22 cellular contexts compared by ENCODE assay signal in genomic region chr15:58311551-58311950, GRCh38.
"Had no signal": no experiment of that assay in that cellular context is flagged by ENCODE, and none has a peak within 500 bp of the region (broad histone marks: within the 10 kb centered on the region; RNA-seq: fewer than 3 reads in every experiment).

No MANE protein-coding gene starts in this region.

- H3K27ac ChIP-seq: coronary artery, epithelial cell of prostate, gastrocnemius medialis, left lung, lower lobe of right lung had no signal

- H3K27me3 ChIP-seq: esophagus squamous epithelium, gastrocnemius medialis, heart right ventricle, left lung had no signal

- DNase-seq: effector CD8-positive, alpha-beta T cell; effector memory CD8-positive, alpha-beta T cell; endodermal cell; erythroblast; esophagus squamous epithelium; foreskin fibroblast; foreskin melanocyte; gastrocnemius medialis; glutamatergic neuron; head of caudate nucleus; heart right ventricle; hippocampal formation; left cardiac atrium; left lung; left ventricle myocardium superior; lower lobe of right lung; mammary epithelial cell; mesendoderm; midbrain; naive thymus-derived CD4-positive, alpha-beta T cell had no signal

- H3K9me3 ChIP-seq: esophagus squamous epithelium, gastrocnemius medialis, heart right ventricle, left lung, lower lobe of right lung had no signal

- H3K36me3 ChIP-seq: esophagus squamous epithelium, gastrocnemius medialis, heart right ventricle, left lung, lower lobe of right lung had no signal

- H3K4me3 ChIP-seq: coronary artery, esophagus squamous epithelium, gastrocnemius medialis, heart right ventricle, left lung, lower lobe of right lung had no signal
